In genomic region chr7:140597425-140597949, GRCh38 we compare ENCODE assay signal across 24 cellular contexts. TPM values are rescaled to one million over a fixed set of nuclear protein-coding genes. Genes with fewer than 3 reads are reported as not detected.
DNase-seq lines count a peak whose midpoint lies in the region; ATAC-seq, FAIRE-seq and TF ChIP-seq lines count a peak whose summit lies in the region.
"Had no signal": no experiment of that assay in that cellular context is flagged by ENCODE, and none has a peak within 500 bp of the region (broad histone marks: within the 10 kb centered on the region; RNA-seq: fewer than 3 reads in every experiment).

No MANE protein-coding gene starts in this region.

- no peak overlapping the region for H3K27ac Mint-ChIP-seq in astrocyte (ENCODE audit: unreplicated experiment)
- H3K27ac Mint-ChIP-seq: activated CD4-positive, alpha-beta memory T cell treated with anti-CD3 and anti-CD28 coated beads for 36 hours; activated naive CD8-positive, alpha-beta T cell treated with anti-CD3 and anti-CD28 coated beads, Interleukin-2, amount 50 U/mL, for 24 hours; dendritic cell treated with granulocyte-macrophage colony-stimulating factor and Interleukin-4, amounts not matched to agents 40 ng/mL and 50 ng/mL, for 4 days had no signal

- TF ChIP-seq POLR2A in ovary (IDR thresholded peaks at IDR 0.05) = no peak

- no peaks in the 10 kb centered on the region for H3K27me3 ChIP-seq in AG04450 (ENCODE audit: control insufficient read depth, insufficient read depth, low read length)
- H3K27me3 ChIP-seq in astrocyte (ENCODE audit: insufficient read depth, low read length) = no peaks in the 10 kb centered on the region
- no peaks in the 10 kb centered on the region for H3K27me3 ChIP-seq in left ventricle myocardium inferior (ENCODE audit: low read depth)
- no peaks in the 10 kb centered on the region for H3K27me3 ChIP-seq in ovary
- H3K27me3 ChIP-seq: BLaER1 had no signal

- no peak for TF ChIP-seq EP300 in ovary (IDR thresholded peaks at IDR 0.05)

- intact Hi-C loops in left ventricle myocardium inferior (cut with micrococcal nuclease) = no loop called here
- intact Hi-C loops in ovary (cut with DNase I) = loop anchor here in 1 of 4 donors (5.0 kb wide), 1 partner anchor 40 kb away; no protein-coding TSS in a partner anchor

- TF ChIP-seq CTCF in AG04450 (IDR thresholded peaks at IDR 0.05; ENCODE audit: low read depth, low read length) (no peak), astrocyte (IDR thresholded peaks at IDR 0.05; ENCODE audit: insufficient read depth, low read depth, low read length) (no peak), left ventricle myocardium inferior (IDR thresholded peaks at IDR 0.05; ENCODE audit: borderline replicate concordance) (no peak), ovary (IDR thresholded peaks at IDR 0.05) (no peak)

- H3K4me3 Mint-ChIP-seq in astrocyte (ENCODE audit: unreplicated experiment) = no peak overlapping the region
- H3K4me3 Mint-ChIP-seq: activated CD4-positive, alpha-beta memory T cell treated with anti-CD3 and anti-CD28 coated beads for 36 hours; activated naive CD8-positive, alpha-beta T cell treated with anti-CD3 and anti-CD28 coated beads, Interleukin-2, amount 50 U/mL, for 24 hours; dendritic cell treated with granulocyte-macrophage colony-stimulating factor and Interleukin-4, amounts not matched to agents 40 ng/mL and 50 ng/mL, for 4 days had no signal

- H3K4me1 ChIP-seq in astrocyte (ENCODE audit: insufficient read depth, low read length) (peaks cover 17% of the 10 kb centered on the region), left ventricle myocardium inferior (peaks cover 52% of the 10 kb centered on the region), ovary (ENCODE audit: insufficient read depth) (peaks cover 14% of the 10 kb centered on the region)
- H3K4me1 ChIP-seq: BLaER1 had no signal

- WGBS in ovary, 3 donors = 5 to 7% (median 7%) methylated on average over 5 of the region's 5 CpGs

- H3K4me2 ChIP-seq in astrocyte (ENCODE audit: low read length) = peak overlapping the region; percentile 65
- H3K4me2 ChIP-seq: BLaER1 had no signal

- no peaks in the 10 kb centered on the region for H4K20me1 ChIP-seq in astrocyte (ENCODE audit: insufficient read depth, low read length)
- H4K20me1 ChIP-seq: BLaER1 had no signal

- peak overlapping the region; percentile 30 for H3K9ac ChIP-seq in astrocyte (ENCODE audit: low read length)
- H3K9ac ChIP-seq: BLaER1 had no signal

- H2AFZ ChIP-seq in astrocyte (ENCODE audit: low read depth, low read length) = no peak overlapping the region

- H3K27me3 Mint-ChIP-seq in astrocyte (ENCODE audit: low read depth, unreplicated experiment) = no peaks in the 10 kb centered on the region

- H3K36me3 ChIP-seq in astrocyte (ENCODE audit: insufficient read depth, low read length) (peaks cover 7% of the 10 kb centered on the region), left ventricle myocardium inferior (peaks cover 15% of the 10 kb centered on the region), ovary (no peaks in the 10 kb centered on the region)

- H3K79me2 ChIP-seq in astrocyte (ENCODE audit: insufficient read depth, low read length) = no peaks in the 10 kb centered on the region

- no peaks in the 10 kb centered on the region for H3K9me3 Mint-ChIP-seq in astrocyte (ENCODE audit: unreplicated experiment)
- H3K9me3 Mint-ChIP-seq: activated CD4-positive, alpha-beta memory T cell treated with anti-CD3 and anti-CD28 coated beads for 36 hours; activated naive CD8-positive, alpha-beta T cell treated with anti-CD3 and anti-CD28 coated beads, Interleukin-2, amount 50 U/mL, for 24 hours; dendritic cell treated with granulocyte-macrophage colony-stimulating factor and Interleukin-4, amounts not matched to agents 40 ng/mL and 50 ng/mL, for 4 days had no signal

- no peaks in the 10 kb centered on the region for H3K9me3 ChIP-seq in AG04450 (ENCODE audit: control insufficient read depth, insufficient read depth, low read length)
- no peaks in the 10 kb centered on the region for H3K9me3 ChIP-seq in astrocyte (ENCODE audit: insufficient read depth, low read depth, low read length)
- H3K9me3 ChIP-seq in left ventricle myocardium inferior (replicated peaks) = no peaks in the 10 kb centered on the region
- no peaks in the 10 kb centered on the region for H3K9me3 ChIP-seq in ovary
- H3K9me3 ChIP-seq: BLaER1 had no signal

- ATAC-seq in HG03280 (IDR thresholded peaks at IDR 0.05; ENCODE audit: unreplicated experiment) = no peak
- ATAC-seq: activated naive CD8-positive, alpha-beta T cell treated with anti-CD3 and anti-CD28 coated beads, Interleukin-2, amount 50 U/mL, for 24 hours; Panc1 had no signal

- peaks cover 28% of the 10 kb centered on the region for H3K36me3 Mint-ChIP-seq in astrocyte (ENCODE audit: low read depth, unreplicated experiment)
- H3K36me3 Mint-ChIP-seq: activated CD4-positive, alpha-beta memory T cell treated with anti-CD3 and anti-CD28 coated beads for 36 hours had no signal

- POLR2A ChIA-PET in AG04450 (lab: Yijun Ruan, JAX) = interaction anchor here (1.1 kb wide), 1 partner anchor 29 kb away, joined by 3 read pairs; no protein-coding TSS in a partner anchor

- H3K4me3 ChIP-seq in AG04450 (ENCODE audit: low read depth, low read length) (no peak overlapping the region), astrocyte (ENCODE audit: insufficient read depth, low read depth, low read length) (no peak overlapping the region), left ventricle myocardium inferior (no peak overlapping the region), ovary (no peak overlapping the region)
- H3K4me3 ChIP-seq: BLaER1 had no signal

- peaks cover 8% of the 10 kb centered on the region for H3K4me1 Mint-ChIP-seq in astrocyte (ENCODE audit: low read depth, unreplicated experiment)

- H3K27ac ChIP-seq in AG04450 (ENCODE audit: low read depth, low read length) = peak overlapping the region; percentile 69
- peak overlapping the region; percentile 6 for H3K27ac ChIP-seq in astrocyte (ENCODE audit: low read depth, low read length)
- H3K27ac ChIP-seq in left ventricle myocardium inferior (replicated peaks) = peak overlapping the region; percentile 44
- H3K27ac ChIP-seq in ovary = peak overlapping the region in 1 of 2 donors; percentile 63
- H3K27ac ChIP-seq: BLaER1 had no signal

- DNase-seq in AG04450 (ENCODE audit: low read depth, low spot score) (no peak), astrocyte (ENCODE audit: low read depth) (no peak), left ventricle myocardium inferior (peak; percentile 35), ovary (peak; percentile 32 to 50 (median 39)), amniotic stem cell (lab: John Stamatoyannopoulos, UW) (no peak), anterior cingulate cortex (lab: John Stamatoyannopoulos, UW) (no peak), MV-4-11 (lab: John Stamatoyannopoulos, UW) (no peak)
- DNase-seq: activated CD4-positive, alpha-beta memory T cell treated with anti-CD3 and anti-CD28 coated beads for 36 hours; activated effector memory CD4-positive, alpha-beta T cell treated with Interleukin-2 at 50 U/mL for 16 hours; activated naive CD8-positive, alpha-beta T cell treated with anti-CD3 and anti-CD28 coated beads, Interleukin-2, amount 50 U/mL, for 24 hours; COR-L47; hippocampal formation; NCI-H1417; nucleus accumbens; stimulated activated CD4-positive, alpha-beta T cell treated with anti-CD3 and anti-CD28 coated beads, Interleukin-15, amount 100 ng/mL, for 24 hours; stimulated activated CD8-positive, alpha-beta memory T cell treated with anti-CD3 and anti-CD28 coated beads, Interleukin-4, amount 100 ng/mL, for 48 hours; trophoblast cell had no signal

- CTCF ChIA-PET in AG04450 (lab: Charles Lee) = interaction anchor here (1.7 kb wide), 1 partner anchor 9 kb away, joined by 6 read pairs; no protein-coding TSS in a partner anchor

- FAIRE-seq in astrocyte (lab: Jason Lieb, UNC) = no peak
- FAIRE-seq: endometrium, GM19239 had no signal

RNA-seq across cellular contexts. Expression of gene DENND2A, which starts 43.1 kb away (rescaled TPM):
- polyA plus RNA-seq in AG04450 (2011; rRNA removed) (40.8 and 45.8 TPM in 2 replicates), ovary (10 to 100 TPM; 20.5 to 55.1 TPM)
- polyA minus RNA-seq in AG04450 (2011; rRNA and poly(A)+ RNA removed) = 60.9 and 66.8 TPM in 2 replicates
- total RNA-seq in astrocyte (41.7 and 42.1 TPM in 2 replicates), left ventricle myocardium inferior (10.8 TPM), ovary (10 to 100 TPM in 6 of 7 donors, 1 to 10 TPM in 1; 9.8 to 61.8 (median 36.1) TPM)
- total RNA-seq: activated CD4-positive, alpha-beta memory T cell treated with anti-CD3 and anti-CD28 coated beads for 36 hours; T-helper 2 cell treated with Interferon-gamma antibody and Interleukin-4, amounts not matched to agents 100 ng/mL and 5 ng/mL, for 36 hours had no signal

Comparison
In these comparisons a context has a peak if more than half of its experiments do, and no peak if none do; other contexts are left out.
1. DNase-seq: peak in left ventricle myocardium inferior (single experiment) and ovary (5 of 5); none in AG04450 (single experiment), astrocyte (single experiment), amniotic stem cell (single experiment), anterior cingulate cortex (0 of 58) and MV-4-11 (single experiment).